19 cellular contexts compared by ENCODE assay signal in the genomic region with DNA sequence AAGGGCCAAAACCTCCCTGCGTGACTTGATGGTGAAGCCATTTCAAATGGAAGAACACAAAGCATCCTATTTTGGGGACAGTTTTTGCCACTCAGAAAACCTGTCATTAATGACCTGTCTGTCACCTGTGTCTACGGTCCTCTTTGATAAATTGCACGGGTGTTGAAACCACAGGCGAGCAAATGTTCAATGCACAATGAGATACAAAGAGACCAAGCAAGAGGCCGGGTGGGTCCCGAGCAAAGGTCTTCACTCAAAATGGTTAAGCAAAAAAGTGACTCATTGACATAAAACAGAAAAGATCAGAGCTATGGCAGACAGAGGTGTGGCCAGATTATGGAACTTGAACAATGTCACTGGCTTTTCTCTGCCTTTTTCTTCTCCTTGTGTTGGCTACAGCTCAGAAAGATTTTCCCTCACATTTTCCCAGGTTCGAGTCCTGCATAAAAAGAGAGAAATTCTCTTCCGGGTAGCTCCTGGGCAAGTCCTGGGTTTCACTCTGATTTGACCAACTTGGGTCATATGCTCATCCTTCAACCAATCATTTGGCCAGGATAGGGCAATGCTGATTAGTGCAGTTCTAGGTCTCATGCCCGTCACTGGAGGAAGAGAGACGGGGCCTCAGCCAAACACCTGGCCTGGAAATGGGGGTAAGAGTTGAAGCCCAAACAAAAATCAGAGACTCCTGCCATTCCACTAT.
"Had no signal": no experiment of that assay in that cellular context is flagged by ENCODE, and none has a peak within 500 bp of the region (broad histone marks: within the 10 kb centered on the region; RNA-seq: fewer than 3 reads in every experiment).

No MANE protein-coding gene starts in this region.

- H3K4me3 ChIP-seq: dorsolateral prefrontal cortex, left lung, prostate gland, right atrium auricular region, sigmoid colon, spleen, testis had no signal

- H3K4me1 ChIP-seq: left lung, right atrium auricular region, sigmoid colon, spleen, testis had no signal

- H3K9me3 ChIP-seq: prostate gland, testis had no signal

- ATAC-seq: left lung; naive thymus-derived CD4-positive, alpha-beta T cell; stimulated activated memory B cell treated with anti-CD40 and anti-IgM and Interleukin-4, amounts not matched to agents 10 μg/mL and 1 μg/mL and 100 μg/mL, for 72 hours; stimulated activated naive CD8-positive, alpha-beta T cell treated with anti-CD3 and anti-CD28 coated beads, Interleukin-15, Interleukin-2, amounts not matched to agents 100 U/mL and 50 U/mL, for 24 hours had no signal

- H3K36me3 Mint-ChIP-seq: mesothelial cell of epicardium; naive thymus-derived CD4-positive, alpha-beta T cell; stimulated activated memory B cell treated with anti-CD40 and anti-IgM and Interleukin-4, amounts not matched to agents 10 μg/mL and 1 μg/mL and 100 μg/mL, for 72 hours had no signal

- H3K4me3 Mint-ChIP-seq: mesothelial cell of epicardium; naive thymus-derived CD4-positive, alpha-beta T cell; nephron; stimulated activated memory B cell treated with anti-CD40 and anti-IgM and Interleukin-4, amounts not matched to agents 10 μg/mL and 1 μg/mL and 100 μg/mL, for 72 hours had no signal

- H3K36me3 ChIP-seq: left lung, prostate gland, right atrium auricular region, sigmoid colon, spleen had no signal

- H3K27ac ChIP-seq: dorsolateral prefrontal cortex, left lung, prostate gland, right atrium auricular region, sigmoid colon, spleen, testis had no signal

- DNase-seq: cerebellar nuclear complex; dorsolateral prefrontal cortex; effector CD4-positive, alpha-beta T cell; left lung; mesenchymal stem cell; naive thymus-derived CD4-positive, alpha-beta T cell; nucleus accumbens; sigmoid colon; spleen; stimulated activated CD4-positive, alpha-beta T cell treated with anti-CD3 and anti-CD28 coated beads, Interleukin-4, amount 100 ng/mL, for 4 hours; stimulated activated naive CD8-positive, alpha-beta T cell treated with anti-CD3 and anti-CD28 coated beads, Interleukin-15, Interleukin-2, amounts not matched to agents 100 U/mL and 50 U/mL, for 24 hours; substantia nigra; testis; trophoblast cell had no signal

- H3K27ac Mint-ChIP-seq: mesothelial cell of epicardium; naive thymus-derived CD4-positive, alpha-beta T cell; nephron; stimulated activated memory B cell treated with anti-CD40 and anti-IgM and Interleukin-4, amounts not matched to agents 10 μg/mL and 1 μg/mL and 100 μg/mL, for 72 hours had no signal

- H3K27me3 ChIP-seq: dorsolateral prefrontal cortex, left lung, right atrium auricular region, sigmoid colon, testis had no signal

- H3K4me1 Mint-ChIP-seq: naive thymus-derived CD4-positive, alpha-beta T cell; nephron; stimulated activated memory B cell treated with anti-CD40 and anti-IgM and Interleukin-4, amounts not matched to agents 10 μg/mL and 1 μg/mL and 100 μg/mL, for 72 hours had no signal
